Comparison of ENCODE assay signal across 1 cellular context in genomic region chr11:64246874-64247728, GRCh38.
A peak's percentile ranks its signal among the peaks of the same experiment; 100 is the strongest.
TF ChIP-seq lines count a peak whose summit lies in the region.

A gene with protein sequence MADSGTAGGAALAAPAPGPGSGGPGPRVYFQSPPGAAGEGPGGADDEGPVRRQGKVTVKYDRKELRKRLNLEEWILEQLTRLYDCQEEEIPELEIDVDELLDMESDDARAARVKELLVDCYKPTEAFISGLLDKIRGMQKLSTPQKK (minus strand): TSS chr11:64246943. CDS start chr11:64246673, 270 bp downstream.

TF ChIP-seq in HepG2, 621 proteins besides CTCF, POLR2A, EP300 and RAD21 (continued from another document and continues in another):
- TF ChIP-seq, protein P1, sequence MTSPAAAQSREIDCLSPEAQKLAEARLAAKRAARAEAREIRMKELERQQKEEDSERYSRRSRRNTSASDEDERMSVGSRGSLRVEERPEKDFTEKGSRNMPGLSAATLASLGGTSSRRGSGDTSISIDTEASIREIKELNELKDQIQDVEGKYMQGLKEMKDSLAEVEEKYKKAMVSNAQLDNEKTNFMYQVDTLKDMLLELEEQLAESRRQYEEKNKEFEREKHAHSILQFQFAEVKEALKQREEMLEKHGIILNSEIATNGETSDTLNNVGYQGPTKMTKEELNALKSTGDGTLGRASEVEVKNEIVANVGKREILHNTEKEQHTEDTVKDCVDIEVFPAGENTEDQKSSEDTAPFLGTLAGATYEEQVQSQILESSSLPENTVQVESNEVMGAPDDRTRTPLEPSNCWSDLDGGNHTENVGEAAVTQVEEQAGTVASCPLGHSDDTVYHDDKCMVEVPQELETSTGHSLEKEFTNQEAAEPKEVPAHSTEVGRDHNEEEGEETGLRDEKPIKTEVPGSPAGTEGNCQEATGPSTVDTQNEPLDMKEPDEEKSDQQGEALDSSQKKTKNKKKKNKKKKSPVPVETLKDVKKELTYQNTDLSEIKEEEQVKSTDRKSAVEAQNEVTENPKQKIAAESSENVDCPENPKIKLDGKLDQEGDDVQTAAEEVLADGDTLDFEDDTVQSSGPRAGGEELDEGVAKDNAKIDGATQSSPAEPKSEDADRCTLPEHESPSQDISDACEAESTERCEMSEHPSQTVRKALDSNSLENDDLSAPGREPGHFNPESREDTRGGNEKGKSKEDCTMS (CRISPR knock-in tag; conservative IDR thresholded peaks at IDR 0.05) = no peak
- no peak for TF ChIP-seq ZNF615 (CRISPR knock-in tag; IDR thresholded peaks at IDR 0.05; ENCODE audit: borderline replicate concordance)
- no peak for TF ChIP-seq ZSCAN12 (CRISPR knock-in tag; IDR thresholded peaks at IDR 0.05)
- no peak for TF ChIP-seq NR2F2 (IDR thresholded peaks at IDR 0.05; ENCODE audit: borderline replicate concordance, low read depth)
- TF ChIP-seq SNAPC2 (CRISPR knock-in tag; IDR thresholded peaks at IDR 0.05) = peak; percentile 63; the same call in 1 of the 2 replicates
- TF ChIP-seq, protein P2, sequence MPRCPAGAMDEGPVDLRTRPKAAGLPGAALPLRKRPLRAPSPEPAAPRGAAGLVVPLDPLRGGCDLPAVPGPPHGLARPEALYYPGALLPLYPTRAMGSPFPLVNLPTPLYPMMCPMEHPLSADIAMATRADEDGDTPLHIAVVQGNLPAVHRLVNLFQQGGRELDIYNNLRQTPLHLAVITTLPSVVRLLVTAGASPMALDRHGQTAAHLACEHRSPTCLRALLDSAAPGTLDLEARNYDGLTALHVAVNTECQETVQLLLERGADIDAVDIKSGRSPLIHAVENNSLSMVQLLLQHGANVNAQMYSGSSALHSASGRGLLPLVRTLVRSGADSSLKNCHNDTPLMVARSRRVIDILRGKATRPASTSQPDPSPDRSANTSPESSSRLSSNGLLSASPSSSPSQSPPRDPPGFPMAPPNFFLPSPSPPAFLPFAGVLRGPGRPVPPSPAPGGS (CRISPR knock-in tag; IDR thresholded peaks at IDR 0.05) = no peak
- no peak for TF ChIP-seq RFXANK (CRISPR knock-in tag; IDR thresholded peaks at IDR 0.05)
- no peak for TF ChIP-seq MZF1 (CRISPR knock-in tag; IDR thresholded peaks at IDR 0.05; ENCODE audit: borderline replicate concordance)
- peak; percentile 53; the same call in 1 of the 2 replicates for TF ChIP-seq ZFP90 (CRISPR knock-in tag; IDR thresholded peaks at IDR 0.05; ENCODE audit: borderline replicate concordance)
- no peak for TF ChIP-seq ZNF513 (CRISPR knock-in tag; conservative IDR thresholded peaks at IDR 0.05)
- TF ChIP-seq ETV6 (CRISPR knock-in tag; conservative IDR thresholded peaks at IDR 0.05) = 0 out of 2 replicates have a peak, but pooled peaks have one; percentile 19
- no peak for TF ChIP-seq HOXD1 (CRISPR knock-in tag; IDR thresholded peaks at IDR 0.05)
- peak; percentile 80 for TF ChIP-seq TBX2 (CRISPR knock-in tag; IDR thresholded peaks at IDR 0.05; ENCODE audit: borderline replicate concordance)
- TF ChIP-seq ZNF142 (CRISPR knock-in tag; IDR thresholded peaks at IDR 0.05) = no peak
- no peak for TF ChIP-seq SNAPC4 (CRISPR knock-in tag; IDR thresholded peaks at IDR 0.05)
- no peak for TF ChIP-seq DPF2 (CRISPR knock-in tag; IDR thresholded peaks at IDR 0.05; ENCODE audit: borderline replicate concordance, low read depth)
- no peak for TF ChIP-seq MAFF (IDR thresholded peaks at IDR 0.05; ENCODE audit: low read depth, low read length)
- no peak for TF ChIP-seq GATAD1 (CRISPR knock-in tag; IDR thresholded peaks at IDR 0.05)
- TF ChIP-seq PCBP1 (IDR thresholded peaks at IDR 0.05; ENCODE audit: borderline replicate concordance, low read depth, low read length) = no peak
- no peak for TF ChIP-seq ZFP36L2 (CRISPR knock-in tag; IDR thresholded peaks at IDR 0.05)
- no peak for TF ChIP-seq ZNF10 (CRISPR knock-in tag; IDR thresholded peaks at IDR 0.05; ENCODE audit: borderline replicate concordance, low read depth)
- 0 out of 2 replicates have a peak, but pooled peaks have one; percentile 9 for TF ChIP-seq ZKSCAN8 (CRISPR knock-in tag; IDR thresholded peaks at IDR 0.05; ENCODE audit: borderline replicate concordance)
- TF ChIP-seq SMARCE1 (IDR thresholded peaks at IDR 0.05; ENCODE audit: borderline replicate concordance) = no peak
- no peak for TF ChIP-seq ZNF44 (CRISPR knock-in tag; IDR thresholded peaks at IDR 0.05)
- TF ChIP-seq, protein P3, sequence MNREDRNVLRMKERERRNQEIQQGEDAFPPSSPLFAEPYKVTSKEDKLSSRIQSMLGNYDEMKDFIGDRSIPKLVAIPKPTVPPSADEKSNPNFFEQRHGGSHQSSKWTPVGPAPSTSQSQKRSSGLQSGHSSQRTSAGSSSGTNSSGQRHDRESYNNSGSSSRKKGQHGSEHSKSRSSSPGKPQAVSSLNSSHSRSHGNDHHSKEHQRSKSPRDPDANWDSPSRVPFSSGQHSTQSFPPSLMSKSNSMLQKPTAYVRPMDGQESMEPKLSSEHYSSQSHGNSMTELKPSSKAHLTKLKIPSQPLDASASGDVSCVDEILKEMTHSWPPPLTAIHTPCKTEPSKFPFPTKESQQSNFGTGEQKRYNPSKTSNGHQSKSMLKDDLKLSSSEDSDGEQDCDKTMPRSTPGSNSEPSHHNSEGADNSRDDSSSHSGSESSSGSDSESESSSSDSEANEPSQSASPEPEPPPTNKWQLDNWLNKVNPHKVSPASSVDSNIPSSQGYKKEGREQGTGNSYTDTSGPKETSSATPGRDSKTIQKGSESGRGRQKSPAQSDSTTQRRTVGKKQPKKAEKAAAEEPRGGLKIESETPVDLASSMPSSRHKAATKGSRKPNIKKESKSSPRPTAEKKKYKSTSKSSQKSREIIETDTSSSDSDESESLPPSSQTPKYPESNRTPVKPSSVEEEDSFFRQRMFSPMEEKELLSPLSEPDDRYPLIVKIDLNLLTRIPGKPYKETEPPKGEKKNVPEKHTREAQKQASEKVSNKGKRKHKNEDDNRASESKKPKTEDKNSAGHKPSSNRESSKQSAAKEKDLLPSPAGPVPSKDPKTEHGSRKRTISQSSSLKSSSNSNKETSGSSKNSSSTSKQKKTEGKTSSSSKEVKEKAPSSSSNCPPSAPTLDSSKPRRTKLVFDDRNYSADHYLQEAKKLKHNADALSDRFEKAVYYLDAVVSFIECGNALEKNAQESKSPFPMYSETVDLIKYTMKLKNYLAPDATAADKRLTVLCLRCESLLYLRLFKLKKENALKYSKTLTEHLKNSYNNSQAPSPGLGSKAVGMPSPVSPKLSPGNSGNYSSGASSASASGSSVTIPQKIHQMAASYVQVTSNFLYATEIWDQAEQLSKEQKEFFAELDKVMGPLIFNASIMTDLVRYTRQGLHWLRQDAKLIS (CRISPR knock-in tag; IDR thresholded peaks at IDR 0.05) = no peak
- no peak for TF ChIP-seq ZFP1 (CRISPR knock-in tag; IDR thresholded peaks at IDR 0.05)
- TF ChIP-seq KLF12 (CRISPR knock-in tag; IDR thresholded peaks at IDR 0.05; ENCODE audit: borderline replicate concordance) = no peak; the same call in 1 of the 2 replicates
- no peak for TF ChIP-seq ZNF775 (CRISPR knock-in tag; IDR thresholded peaks at IDR 0.05; ENCODE audit: borderline replicate concordance)
- peak; percentile 81 for TF ChIP-seq DMAP1 (CRISPR knock-in tag; IDR thresholded peaks at IDR 0.05)
- TF ChIP-seq ZSCAN31 (CRISPR knock-in tag; IDR thresholded peaks at IDR 0.05; ENCODE audit: low read depth) = peak; percentile 86; the same call in 1 of the 2 replicates
- peak; percentile 77 for TF ChIP-seq ZNF629 (CRISPR knock-in tag; conservative IDR thresholded peaks at IDR 0.05)
- 0 out of 2 replicates have a peak, but pooled peaks have one; percentile 15 for TF ChIP-seq ZBTB4 (CRISPR knock-in tag; IDR thresholded peaks at IDR 0.05; ENCODE audit: borderline replicate concordance)
- TF ChIP-seq SALL1 (CRISPR knock-in tag; IDR thresholded peaks at IDR 0.05) = peak; percentile 62
